Comparison of ENCODE assay signal across 16 cellular contexts in genomic region chr14:101122855-101123129, GRCh38.
"Had no signal": no experiment of that assay in that cellular context is flagged by ENCODE, and none has a peak within 500 bp of the region (broad histone marks: within the 10 kb centered on the region; RNA-seq: fewer than 3 reads in every experiment).

No MANE protein-coding gene starts in this region.

- H3K27me3 Mint-ChIP-seq: stimulated activated memory B cell treated with anti-CD40 and anti-IgM and Interleukin-4, amounts not matched to agents 10 μg/mL and 1 μg/mL and 100 μg/mL, for 72 hours had no signal

- H3K27ac ChIP-seq: brain microvascular endothelial cell, pancreas, VCaP had no signal

- H3K9me3 Mint-ChIP-seq: activated naive CD4-positive, alpha-beta T cell treated with anti-CD3 and anti-CD28 coated beads, Interleukin-2, amount 50 U/mL, for 24 hours; dendritic cell treated with granulocyte-macrophage colony-stimulating factor and Interleukin-4, amounts not matched to agents 40 ng/mL and 50 ng/mL, for 4 days; immature natural killer cell; natural killer cell treated with Interleukin-12 subunit alpha and Interleukin-12 subunit beta and Interleukin-15 and Interleukin-18, amount 100 ng/mL, for 72 hours had no signal

- H3K4me1 ChIP-seq: pancreas had no signal

- H3K9me3 ChIP-seq: pancreas, tibial nerve had no signal

- ATAC-seq: activated CD4-positive, alpha-beta T cell treated with anti-CD3 and anti-CD28 coated beads for 36 hours; left colon; natural killer cell treated with Interleukin-12 subunit alpha and Interleukin-12 subunit beta and Interleukin-15 and Interleukin-18, amount 100 ng/mL, for 72 hours; pancreas; stimulated activated memory B cell treated with anti-CD40 and anti-IgM and Interleukin-4, amounts not matched to agents 10 μg/mL and 1 μg/mL and 100 μg/mL, for 72 hours; T-cell had no signal

- H3K27ac Mint-ChIP-seq: activated CD4-positive, alpha-beta T cell treated with anti-CD3 and anti-CD28 coated beads for 36 hours; activated naive CD4-positive, alpha-beta T cell treated with anti-CD3 and anti-CD28 coated beads, Interleukin-2, amount 50 U/mL, for 24 hours; natural killer cell treated with Interleukin-12 subunit alpha and Interleukin-12 subunit beta and Interleukin-15 and Interleukin-18, amount 100 ng/mL, for 72 hours; stimulated activated memory B cell treated with anti-CD40 and anti-IgM and Interleukin-4, amounts not matched to agents 10 μg/mL and 1 μg/mL and 100 μg/mL, for 72 hours; T-cell had no signal

- H3K36me3 Mint-ChIP-seq: activated naive CD4-positive, alpha-beta T cell treated with anti-CD3 and anti-CD28 coated beads, Interleukin-2, amount 50 U/mL, for 24 hours; immature natural killer cell; natural killer cell treated with Interleukin-12 subunit alpha and Interleukin-12 subunit beta and Interleukin-15 and Interleukin-18, amount 100 ng/mL, for 72 hours; stimulated activated memory B cell treated with anti-CD40 and anti-IgM and Interleukin-4, amounts not matched to agents 10 μg/mL and 1 μg/mL and 100 μg/mL, for 72 hours; T-cell had no signal

- H3K4me3 ChIP-seq: pancreas, tibial nerve had no signal

- H3K36me3 ChIP-seq: brain microvascular endothelial cell, pancreas, tibial nerve had no signal

- H3K4me3 Mint-ChIP-seq: activated CD4-positive, alpha-beta T cell treated with anti-CD3 and anti-CD28 coated beads for 36 hours; activated naive CD4-positive, alpha-beta T cell treated with anti-CD3 and anti-CD28 coated beads, Interleukin-2, amount 50 U/mL, for 24 hours; dendritic cell treated with granulocyte-macrophage colony-stimulating factor and Interleukin-4, amounts not matched to agents 40 ng/mL and 50 ng/mL, for 4 days; natural killer cell treated with Interleukin-12 subunit alpha and Interleukin-12 subunit beta and Interleukin-15 and Interleukin-18, amount 100 ng/mL, for 72 hours; stimulated activated memory B cell treated with anti-CD40 and anti-IgM and Interleukin-4, amounts not matched to agents 10 μg/mL and 1 μg/mL and 100 μg/mL, for 72 hours had no signal

- H3K27me3 ChIP-seq: brain microvascular endothelial cell, pancreas, tibial nerve had no signal

- DNase-seq: activated CD4-positive, alpha-beta T cell treated with anti-CD3 and anti-CD28 coated beads for 36 hours; activated effector memory CD4-positive, alpha-beta T cell treated with Interleukin-2 at 50 U/mL for 16 hours; activated T-cell treated with anti-CD3 and anti-CD28 coated beads, Interleukin-2, amount 50 U/mL, for 1 hour; brain microvascular endothelial cell; erythroblast; immature natural killer cell; small intestine had no signal
